21 cellular contexts compared by ENCODE assay signal in genomic region chr18:68944826-68945225, GRCh38.
DNase-seq lines count a peak whose midpoint lies in the region; FAIRE-seq and TF ChIP-seq lines count a peak whose summit lies in the region.
"Had no signal": no experiment of that assay in that cellular context is flagged by ENCODE, and none has a peak within 500 bp of the region (broad histone marks: within the 10 kb centered on the region; RNA-seq: fewer than 3 reads in every experiment).

No MANE protein-coding gene starts in this region.

- H2BK5ac ChIP-seq in mesendoderm (ENCODE audit: low read length), result peak overlapping the region; percentile 62

- no peak overlapping the region for H4K8ac ChIP-seq in mesendoderm (ENCODE audit: low read depth, low read length)

- FAIRE-seq in bronchial epithelial cell (lab: Jason Lieb, UNC), result peak; percentile 100
- FAIRE-seq: A549 had no signal

- H3K27ac ChIP-seq in cardiac muscle cell, result peak overlapping the region; percentile 70
- H3K27ac ChIP-seq in right atrium auricular region, result no peak overlapping the region
- H3K27ac ChIP-seq in HUES48 (ENCODE audit: low read depth, low read length), result peak overlapping the region; percentile 46
- H3K27ac ChIP-seq in mesendoderm (ENCODE audit: low read depth, low read length), result peak overlapping the region; percentile 48
- H3K27ac ChIP-seq: A549, PC-9 had no signal

- H3K23ac ChIP-seq in mesendoderm (ENCODE audit: low read length), result no peak overlapping the region

- WGBS in mesendoderm (ENCODE audit: extremely low coverage, insufficient coverage, low lambda C conversion rate), result no CpG with 5 or more reads among the region's 1 CpG

- H2BK120ac ChIP-seq in mesendoderm (ENCODE audit: low read depth, low read length), result peak overlapping the region; percentile 67

- H2BK15ac ChIP-seq in mesendoderm (replicated peaks; ENCODE audit: low read depth), result no peak overlapping the region

- H3K4me1 ChIP-seq in cardiac muscle cell (ENCODE audit: low read depth) (peaks cover 6% of the 10 kb centered on the region), right atrium auricular region (peaks cover 0 to 7% of the 10 kb centered on the region in 2 donors), HUES48 (ENCODE audit: control insufficient read depth, insufficient read depth, low read length) (peaks cover 36% of the 10 kb centered on the region), mesendoderm (ENCODE audit: control insufficient read depth, low read depth, low read length) (peaks cover 3% of the 10 kb centered on the region)
- H3K4me1 ChIP-seq: A549 had no signal

- H3K18ac ChIP-seq in mesendoderm (ENCODE audit: low read length), result peak overlapping the region; percentile 41

- H4K5ac ChIP-seq in mesendoderm (ENCODE audit: low read length), result no peak overlapping the region

- H3K9me3 ChIP-seq in cardiac muscle cell (ENCODE audit: low read depth) (no peaks in the 10 kb centered on the region), right atrium auricular region (no peaks in the 10 kb centered on the region), HUES48 (ENCODE audit: control insufficient read depth, insufficient read depth, low read length) (no peaks in the 10 kb centered on the region)
- H3K9me3 ChIP-seq: A549 had no signal

- peak overlapping the region; percentile 49 for H3K56ac ChIP-seq in mesendoderm (ENCODE audit: low read length)

- H2AK5ac ChIP-seq in mesendoderm (ENCODE audit: low read length), result no peak overlapping the region

- TF ChIP-seq CTCF in cardiac muscle cell (IDR thresholded peaks at IDR 0.05; ENCODE audit: low read depth, low read length) (no peak), right atrium auricular region (IDR thresholded peaks at IDR 0.05) (no peak), bronchial epithelial cell (IDR thresholded peaks at IDR 0.05; ENCODE audit: insufficient read depth, low read length, severe bottlenecking) (no peak), foreskin fibroblast (IDR thresholded peaks at IDR 0.05; ENCODE audit: low read depth, low read length) (no peak)

- H3K79me1 ChIP-seq in mesendoderm (ENCODE audit: low read length), result no peaks in the 10 kb centered on the region

- no peak overlapping the region for H3K4ac ChIP-seq in mesendoderm (ENCODE audit: low read depth, low read length)

- H3K27me3 ChIP-seq in cardiac muscle cell (no peaks in the 10 kb centered on the region), right atrium auricular region (no peaks in the 10 kb centered on the region), HUES48 (ENCODE audit: control insufficient read depth, insufficient read depth, low read length) (no peaks in the 10 kb centered on the region), bronchial epithelial cell (ENCODE audit: control insufficient read depth, insufficient read depth, low read length) (no peaks in the 10 kb centered on the region), mesendoderm (ENCODE audit: insufficient read depth, low read length, poor library complexity) (no peaks in the 10 kb centered on the region)

- H3K4me3 ChIP-seq in cardiac muscle cell (no peak overlapping the region), right atrium auricular region (no peak overlapping the region), HUES48 (ENCODE audit: low read depth, low read length) (no peak overlapping the region), bronchial epithelial cell (ENCODE audit: low read depth, low read length) (no peak overlapping the region), mesendoderm (ENCODE audit: low read length) (no peak overlapping the region), foreskin fibroblast (ENCODE audit: low read depth in 1 of 2, low read length in 2 of 2) (no peak overlapping the region)
- H3K4me3 ChIP-seq: A549, PC-9 had no signal

- H3K79me2 ChIP-seq in mesendoderm (ENCODE audit: control insufficient read depth, insufficient read depth, low read length), result no peaks in the 10 kb centered on the region

- H3K36me3 ChIP-seq in cardiac muscle cell (no peaks in the 10 kb centered on the region), right atrium auricular region (no peaks in the 10 kb centered on the region), HUES48 (ENCODE audit: control insufficient read depth, insufficient read depth, low read length) (no peaks in the 10 kb centered on the region), bronchial epithelial cell (ENCODE audit: control insufficient read depth, insufficient read depth, low read length) (no peaks in the 10 kb centered on the region), mesendoderm (ENCODE audit: control insufficient read depth, insufficient read depth, low read length) (no peaks in the 10 kb centered on the region)

- H3K9ac ChIP-seq in HUES48 (ENCODE audit: low read depth, low read length) (no peak overlapping the region), mesendoderm (ENCODE audit: low read length) (no peak overlapping the region)

- peak in 1 of 2 donors; percentile 17 for DNase-seq in cardiac muscle cell (ENCODE audit: low read depth in 1 of 2, low spot score in 1 of 2)
- no peak for DNase-seq in right atrium auricular region (ENCODE audit: low spot score)
- DNase-seq in bronchial epithelial cell (ENCODE audit: low read depth), result no peak
- peak; percentile 89 for DNase-seq in mesendoderm
- no peak for DNase-seq in activated CD8-positive, alpha-beta memory T cell treated with anti-CD3 and anti-CD28 coated beads for 24 hours
- DNase-seq in NCI-H2029 (lab: John Stamatoyannopoulos, UW), result no peak
- DNase-seq in foreskin fibroblast, result no peak
- DNase-seq: EL, GF-D8, Karpas-422, MV-4-11, NCI-H1105 treated with DMSO at 0.1 percent for 48 hours, NCI-H2081, NCI-H2171, NCI-H345, NCI-H524 treated with DMSO at 0.1 percent for 48 hours, PC-9, RPMI8226, SHP77 had no signal

- H3K4me2 ChIP-seq in mesendoderm (ENCODE audit: low read length), result no peak overlapping the region
- H3K4me2 ChIP-seq: A549, PC-9 had no signal

Comparison
In these comparisons a context has a peak if more than half of its experiments do, and no peak if none do; other contexts are left out.
1. H3K27ac ChIP-seq: peak in cardiac muscle cell (single experiment), HUES48 (single experiment) and mesendoderm (single experiment); none in right atrium auricular region (0 of 2).